8 cellular contexts compared by ENCODE assay signal in the genomic region with DNA sequence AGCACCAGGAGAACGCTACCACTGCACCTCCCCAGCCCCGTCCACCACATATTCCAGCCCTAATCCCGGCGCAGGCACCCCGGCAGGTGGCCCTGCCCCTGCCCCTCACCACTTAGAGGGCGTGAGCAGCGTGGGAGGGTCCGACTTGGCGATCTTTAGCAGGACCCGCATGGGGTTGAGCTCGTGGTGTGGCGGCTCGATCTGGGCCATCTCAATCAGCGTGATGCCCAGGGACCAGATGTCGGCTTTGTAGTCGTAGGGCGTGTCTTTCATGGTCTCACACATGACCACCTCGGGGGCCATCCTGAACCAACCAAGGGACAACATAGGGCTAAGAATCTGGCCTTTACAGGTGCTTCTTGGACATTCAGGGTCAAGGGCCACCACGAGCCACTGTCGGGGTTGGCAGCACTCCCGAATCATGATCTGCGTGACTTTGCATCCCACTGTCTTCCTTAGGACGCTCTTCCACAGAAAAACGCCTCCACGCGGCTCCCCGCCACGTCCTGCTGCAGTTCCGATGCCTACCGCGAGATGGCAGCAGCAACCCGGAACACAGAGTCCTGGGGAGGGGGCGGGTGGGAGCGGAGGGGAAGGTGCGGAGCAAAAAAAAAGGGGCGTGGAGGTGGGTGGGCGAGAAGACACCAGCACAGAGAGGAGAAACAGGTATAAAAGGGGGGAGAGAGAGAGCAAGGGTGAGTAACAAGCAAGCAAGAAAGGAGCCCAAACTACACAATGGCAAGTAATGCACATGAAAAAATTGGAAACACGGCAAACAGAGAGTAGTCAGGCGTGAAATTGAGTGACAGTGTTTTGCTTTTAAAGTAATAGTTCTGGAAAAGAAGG.
DNase-seq lines count a peak whose midpoint lies in the region; ATAC-seq, FAIRE-seq and TF ChIP-seq lines count a peak whose summit lies in the region.

No MANE protein-coding gene starts in this region.

- WGBS in suprapubic skin, result 27% methylated on average over 33 of the region's 39 CpGs

- H3K36me3 Mint-ChIP-seq in GM23338 (ENCODE audit: low read depth) (peaks cover 3% of the 10 kb centered on the region; the same call in 1 of the 3 replicates), osteocyte (ENCODE audit: unreplicated experiment) (peaks cover 18% of the 10 kb centered on the region)

- H3K27ac Mint-ChIP-seq in GM23338 (no peak overlapping the region), osteocyte (ENCODE audit: unreplicated experiment) (peak overlapping the region; percentile 82)

- no peak overlapping the region for H2AFZ ChIP-seq in GM23338

- H3F3A ChIP-seq in GM23338 (replicated peaks; ENCODE audit: low read depth), result peaks cover 30% of the 10 kb centered on the region

- peak overlapping the region; percentile 38; the same call in 1 of the 3 replicates for H3K4me3 Mint-ChIP-seq in GM23338
- H3K4me3 Mint-ChIP-seq in osteocyte (ENCODE audit: unreplicated experiment), result no peak overlapping the region

- H3K4me1 ChIP-seq in GM23338 (ENCODE audit: insufficient read depth) (peaks cover 44% of the 10 kb centered on the region), suprapubic skin (peaks cover 54% of the 10 kb centered on the region)

- H3K27me3 Mint-ChIP-seq in GM23338 (ENCODE audit: insufficient read depth, low read depth, poor library complexity) (peaks cover 14% of the 10 kb centered on the region), osteocyte (ENCODE audit: unreplicated experiment) (no peaks in the 10 kb centered on the region)

- TF ChIP-seq CTCF in AG09319 (IDR thresholded peaks at IDR 0.05; ENCODE audit: low read depth, low read length), result peak; percentile 94
- peak; percentile 85 to 93 for TF ChIP-seq CTCF in GM23338 (conservative IDR thresholded peaks at IDR 0.05; ENCODE audit: low read depth in 2 of 2)
- TF ChIP-seq CTCF in osteocyte (IDR thresholded peaks at IDR 0.05), result peak; percentile 89
- TF ChIP-seq CTCF in suprapubic skin (IDR thresholded peaks at IDR 0.05), result peak; percentile 76 to 99

- H3K4me3 ChIP-seq in GM23338, result 0 out of 2 replicates have a peak overlapping the region, but pooled peaks have one; percentile 35
- peak overlapping the region; percentile 17 for H3K4me3 ChIP-seq in suprapubic skin

- H3K9me3 ChIP-seq in suprapubic skin, result no peaks in the 10 kb centered on the region

- H4K20me1 ChIP-seq in GM23338 (replicated peaks; ENCODE audit: insufficient read depth), result no peaks in the 10 kb centered on the region

- H3K9me3 Mint-ChIP-seq in GM23338 (no peaks in the 10 kb centered on the region; the same call in 2 of the 3 replicates), osteocyte (ENCODE audit: unreplicated experiment) (no peaks in the 10 kb centered on the region)

- no peaks in the 10 kb centered on the region for H3K9me2 ChIP-seq in GM23338 (ENCODE audit: insufficient read depth)

- TF ChIP-seq EP300 in suprapubic skin (IDR thresholded peaks at IDR 0.05), result no peak

- no peaks in the 10 kb centered on the region for H3K79me2 ChIP-seq in GM23338 (replicated peaks; ENCODE audit: insufficient read depth)

- ATAC-seq in GM23338 (peak; percentile 20), GM21717 (IDR thresholded peaks at IDR 0.05; ENCODE audit: unreplicated experiment) (no peak)

- peak overlapping the region; percentile 60; the same call in 1 of the 2 replicates for H3K4me2 ChIP-seq in GM23338

- no peak overlapping the region for H3K27ac ChIP-seq in GM23338 (ENCODE audit: low read depth)
- no peak overlapping the region for H3K27ac ChIP-seq in suprapubic skin

- no peaks in the 10 kb centered on the region for H3K36me3 ChIP-seq in GM23338 (ENCODE audit: insufficient read depth)
- H3K36me3 ChIP-seq in suprapubic skin, result peaks cover 10% of the 10 kb centered on the region

- FAIRE-seq in RCC 7860 (lab: Jason Lieb, UNC), result no peak

- no peak for DNase-seq in AG09319 (ENCODE audit: extremely low read depth, low read depth)
- DNase-seq in GM23338 (ENCODE audit: low spot score), result peak; percentile 77
- DNase-seq in RCC 7860 (ENCODE audit: low spot score), result peak; percentile 10
- peak; percentile 66 for DNase-seq in activated gamma-delta T cell treated with Interleukin-2 at 50 U/mL for 16 hours
- DNase-seq in globus pallidus (ENCODE audit: low spot score), result peak; percentile 45
- peak; percentile 90 for DNase-seq in osteocyte (ENCODE audit: extremely low spot score, unreplicated experiment)
- no peak for DNase-seq in suprapubic skin (ENCODE audit: low spot score in 2 of 2)

- peaks cover 47% of the 10 kb centered on the region for H3K4me1 Mint-ChIP-seq in GM23338
- H3K4me1 Mint-ChIP-seq in osteocyte (ENCODE audit: unreplicated experiment), result peaks cover 89% of the 10 kb centered on the region

- TF ChIP-seq POLR2A in suprapubic skin (IDR thresholded peaks at IDR 0.05), result no peak

- H3K27me3 ChIP-seq in GM23338 (ENCODE audit: insufficient read depth) (no peaks in the 10 kb centered on the region), suprapubic skin (no peaks in the 10 kb centered on the region)

TF ChIP-seq in GM23338, 12 proteins besides CTCF, POLR2A, EP300 and RAD21 (continues in another document):
- no peak for TF ChIP-seq POLR2AphosphoS5 (IDR thresholded peaks at IDR 0.05; ENCODE audit: low read depth)
- TF ChIP-seq REST (IDR thresholded peaks at IDR 0.05; ENCODE audit: unreplicated experiment), result no peak
- TF ChIP-seq ZNF331 (CRISPR knock-in tag; IDR thresholded peaks at IDR 0.05; ENCODE audit: low read depth), result no peak

Comparison
In these comparisons a context has a peak if more than half of its experiments do, and no peak if none do; other contexts are left out.
1. DNase-seq: peak in GM23338 (single experiment), RCC 7860 (single experiment), activated gamma-delta T cell treated with Interleukin-2 at 50 U/mL for 16 hours (single experiment), globus pallidus (single experiment) and osteocyte (single experiment); none in AG09319 (single experiment) and suprapubic skin (0 of 2).
2. Peak in every context shown above with its lines, with median percentiles within 50 percentile points of each other: CTCF ChIP-seq.